ENCODE assay signal across 22 cellular contexts in genomic region chr4:85452073-85452764, GRCh38. TPM values are rescaled to one million over a fixed set of nuclear protein-coding genes. Genes with fewer than 3 reads are reported as not detected.
DNase-seq lines count a peak whose midpoint lies in the region; ATAC-seq, FAIRE-seq and TF ChIP-seq lines count a peak whose summit lies in the region.
"Had no signal": no experiment of that assay in that cellular context is flagged by ENCODE, and none has a peak within 500 bp of the region (broad histone marks: within the 10 kb centered on the region; RNA-seq: fewer than 3 reads in every experiment).

No MANE protein-coding gene starts in this region.

- H4K20me1 ChIP-seq in GM23338 (replicated peaks; ENCODE audit: insufficient read depth) = no peaks in the 10 kb centered on the region

- no peak for ATAC-seq in GM23338
- no peak for ATAC-seq in activated CD8-positive, alpha-beta T cell treated with anti-CD3 and anti-CD28 coated beads, Interleukin-2, amount 10 ng/mL, durations not matched to agents 7 days and 5 days
- ATAC-seq in stimulated activated naive CD8-positive, alpha-beta T cell treated with anti-CD3 and anti-CD28 coated beads, Interleukin-15, Interleukin-2, amounts not matched to agents 100 U/mL and 50 U/mL, for 24 hours = no peak
- ATAC-seq: A549, HCT116 had no signal

- no peaks in the 10 kb centered on the region for H3K79me2 ChIP-seq in ACC112 (ENCODE audit: control insufficient read depth, insufficient read depth, low read length, unreplicated experiment)
- no peaks in the 10 kb centered on the region for H3K79me2 ChIP-seq in GM23338 (replicated peaks; ENCODE audit: insufficient read depth)

- no peaks in the 10 kb centered on the region for H3K9me2 ChIP-seq in GM23338 (ENCODE audit: insufficient read depth)

- no peaks in the 10 kb centered on the region for H3K9me3 Mint-ChIP-seq in GM23338
- no peaks in the 10 kb centered on the region for H3K9me3 Mint-ChIP-seq in activated CD8-positive, alpha-beta T cell treated with anti-CD3 and anti-CD28 coated beads, Interleukin-2, amount 10 ng/mL, durations not matched to agents 7 days and 5 days (ENCODE audit: insufficient read depth)

- no peaks in the 10 kb centered on the region for H3K27me3 Mint-ChIP-seq in GM23338 (ENCODE audit: insufficient read depth, low read depth, poor library complexity)
- H3K27me3 Mint-ChIP-seq in activated CD8-positive, alpha-beta T cell treated with anti-CD3 and anti-CD28 coated beads, Interleukin-2, amount 10 ng/mL, durations not matched to agents 7 days and 5 days (ENCODE audit: low read depth) = no peaks in the 10 kb centered on the region
- H3K27me3 Mint-ChIP-seq: CD8-positive, alpha-beta memory T cell had no signal

- CTCF ChIA-PET in activated CD8-positive, alpha-beta T cell treated with anti-CD3 and anti-CD28 coated beads, Interleukin-2, amount 10 ng/mL, durations not matched to agents 7 days and 5 days (lab: Charles Lee) = no interaction called here

- no peaks in the 10 kb centered on the region for H3F3A ChIP-seq in GM23338 (replicated peaks; ENCODE audit: low read depth)

- H3K36me3 ChIP-seq in ACC112 (ENCODE audit: insufficient read depth, low read length) = no peaks in the 10 kb centered on the region
- no peaks in the 10 kb centered on the region for H3K36me3 ChIP-seq in GM23338 (ENCODE audit: insufficient read depth)
- no peaks in the 10 kb centered on the region for H3K36me3 ChIP-seq in adipocyte (ENCODE audit: control insufficient read depth, insufficient read depth, low read length, severe bottlenecking)
- H3K36me3 ChIP-seq: SJSA1 had no signal

- no peaks in the 10 kb centered on the region for H3K9me3 ChIP-seq in adipocyte (ENCODE audit: control insufficient read depth, low read length)
- H3K9me3 ChIP-seq: A549, SJSA1 had no signal

- H3K27me3 ChIP-seq in ACC112 (ENCODE audit: insufficient read depth, low read length) (no peaks in the 10 kb centered on the region), GM23338 (ENCODE audit: insufficient read depth) (no peaks in the 10 kb centered on the region), adipocyte (replicated peaks; ENCODE audit: control insufficient read depth, insufficient read depth, low read length) (no peaks in the 10 kb centered on the region)
- H3K27me3 ChIP-seq: SJSA1 had no signal

- DNase-seq in GM23338 (ENCODE audit: low spot score) = no peak
- peak; percentile 11 for DNase-seq in adipocyte (ENCODE audit: low read depth)
- peak; percentile 57 for DNase-seq in myocyte (ENCODE audit: low read depth)
- DNase-seq in HTR-8/SVneo (ENCODE audit: insufficient read length, low spot score) = no peak
- DNase-seq in activated CD8-positive, alpha-beta T cell treated with anti-CD3 and anti-CD28 coated beads, Interleukin-2, amount 10 ng/mL, durations not matched to agents 7 days and 5 days = no peak
- DNase-seq in stimulated activated naive CD8-positive, alpha-beta T cell treated with anti-CD3 and anti-CD28 coated beads, Interleukin-15, Interleukin-2, amounts not matched to agents 100 U/mL and 50 U/mL, for 24 hours = no peak
- DNase-seq in activated effector memory CD4-positive, alpha-beta T cell treated with Interleukin-2 at 50 U/mL for 16 hours = no peak
- DNase-seq: C1 segment of cervical spinal cord; CD8-positive, alpha-beta memory T cell; DMS53; GM23248; Kasumi-1; MM.1S; NCI-H1092 treated with DMSO at 0.1 percent for 48 hours; NCI-H1694; NCI-H2081 treated with DMSO at 0.1 percent for 48 hours; NCI-H510A treated with DMSO at 0.1 percent for 48 hours; NCI-H82 had no signal

- no peak overlapping the region for H3K27ac Mint-ChIP-seq in GM23338
- H3K27ac Mint-ChIP-seq in activated CD8-positive, alpha-beta T cell treated with anti-CD3 and anti-CD28 coated beads, Interleukin-2, amount 10 ng/mL, durations not matched to agents 7 days and 5 days = no peak overlapping the region

- H3K4me1 ChIP-seq in ACC112 (ENCODE audit: control insufficient read depth, insufficient read depth, low read length, unreplicated experiment) (no peaks in the 10 kb centered on the region), GM23338 (ENCODE audit: insufficient read depth) (no peaks in the 10 kb centered on the region), adipocyte (ENCODE audit: control insufficient read depth, insufficient read depth, low read length) (peaks cover 4% of the 10 kb centered on the region)
- H3K4me1 ChIP-seq: A549, SJSA1 had no signal

- H3K4me3 Mint-ChIP-seq in GM23338 = no peak overlapping the region
- H3K4me3 Mint-ChIP-seq in activated CD8-positive, alpha-beta T cell treated with anti-CD3 and anti-CD28 coated beads, Interleukin-2, amount 10 ng/mL, durations not matched to agents 7 days and 5 days = no peak overlapping the region
- H3K4me3 Mint-ChIP-seq: CD8-positive, alpha-beta memory T cell had no signal

- H3K4me3 ChIP-seq in ACC112 (ENCODE audit: low read depth, low read length) = no peak overlapping the region
- H3K4me3 ChIP-seq in GM23338 = no peak overlapping the region
- H3K4me3 ChIP-seq in adipocyte (ENCODE audit: low read length) = no peak overlapping the region
- H3K4me3 ChIP-seq: A549, GM23248, SJSA1 had no signal

- H3K4me2 ChIP-seq in GM23338 = no peak overlapping the region
- H3K4me2 ChIP-seq: A549 had no signal

- no peaks in the 10 kb centered on the region for H3K36me3 Mint-ChIP-seq in GM23338 (ENCODE audit: low read depth)
- no peaks in the 10 kb centered on the region for H3K36me3 Mint-ChIP-seq in activated CD8-positive, alpha-beta T cell treated with anti-CD3 and anti-CD28 coated beads, Interleukin-2, amount 10 ng/mL, durations not matched to agents 7 days and 5 days (ENCODE audit: low read depth)

- no peak overlapping the region for H3K9ac ChIP-seq in adipocyte (ENCODE audit: low read length)
- H3K9ac ChIP-seq: GM23248 had no signal

- H2AFZ ChIP-seq in ACC112 (ENCODE audit: low read length, unreplicated experiment) = peak overlapping the region; percentile 17
- 0 out of 2 replicates have a peak overlapping the region, but pooled peaks have one; percentile 54 for H2AFZ ChIP-seq in GM23338
- H2AFZ ChIP-seq: GM23248 had no signal

- H3K27ac ChIP-seq in ACC112 (ENCODE audit: low read depth, low read length) = no peak overlapping the region
- no peak overlapping the region for H3K27ac ChIP-seq in GM23338 (ENCODE audit: low read depth)
- H3K27ac ChIP-seq: A549, GM23248, SJSA1 had no signal

- H3K4me1 Mint-ChIP-seq in GM23338 = peaks cover 3% of the 10 kb centered on the region; the same call in 1 of the 3 replicates
- no peaks in the 10 kb centered on the region for H3K4me1 Mint-ChIP-seq in activated CD8-positive, alpha-beta T cell treated with anti-CD3 and anti-CD28 coated beads, Interleukin-2, amount 10 ng/mL, durations not matched to agents 7 days and 5 days (ENCODE audit: low read depth)
- H3K4me1 Mint-ChIP-seq: CD8-positive, alpha-beta memory T cell had no signal

- no peak for TF ChIP-seq CTCF in GM23338 (conservative IDR thresholded peaks at IDR 0.05; ENCODE audit: low read depth in 2 of 2)

- POLR2A ChIA-PET in activated CD8-positive, alpha-beta T cell treated with anti-CD3 and anti-CD28 coated beads, Interleukin-2, amount 10 ng/mL, durations not matched to agents 7 days and 5 days (lab: Charles Lee) = no interaction called here

- no peak for FAIRE-seq in HTR-8/SVneo (lab: Jason Lieb, UNC)
- FAIRE-seq: A549 had no signal

TF ChIP-seq in GM23338, 12 proteins besides CTCF, POLR2A, EP300 and RAD21 (continues in another document):
- TF ChIP-seq, protein P1, sequence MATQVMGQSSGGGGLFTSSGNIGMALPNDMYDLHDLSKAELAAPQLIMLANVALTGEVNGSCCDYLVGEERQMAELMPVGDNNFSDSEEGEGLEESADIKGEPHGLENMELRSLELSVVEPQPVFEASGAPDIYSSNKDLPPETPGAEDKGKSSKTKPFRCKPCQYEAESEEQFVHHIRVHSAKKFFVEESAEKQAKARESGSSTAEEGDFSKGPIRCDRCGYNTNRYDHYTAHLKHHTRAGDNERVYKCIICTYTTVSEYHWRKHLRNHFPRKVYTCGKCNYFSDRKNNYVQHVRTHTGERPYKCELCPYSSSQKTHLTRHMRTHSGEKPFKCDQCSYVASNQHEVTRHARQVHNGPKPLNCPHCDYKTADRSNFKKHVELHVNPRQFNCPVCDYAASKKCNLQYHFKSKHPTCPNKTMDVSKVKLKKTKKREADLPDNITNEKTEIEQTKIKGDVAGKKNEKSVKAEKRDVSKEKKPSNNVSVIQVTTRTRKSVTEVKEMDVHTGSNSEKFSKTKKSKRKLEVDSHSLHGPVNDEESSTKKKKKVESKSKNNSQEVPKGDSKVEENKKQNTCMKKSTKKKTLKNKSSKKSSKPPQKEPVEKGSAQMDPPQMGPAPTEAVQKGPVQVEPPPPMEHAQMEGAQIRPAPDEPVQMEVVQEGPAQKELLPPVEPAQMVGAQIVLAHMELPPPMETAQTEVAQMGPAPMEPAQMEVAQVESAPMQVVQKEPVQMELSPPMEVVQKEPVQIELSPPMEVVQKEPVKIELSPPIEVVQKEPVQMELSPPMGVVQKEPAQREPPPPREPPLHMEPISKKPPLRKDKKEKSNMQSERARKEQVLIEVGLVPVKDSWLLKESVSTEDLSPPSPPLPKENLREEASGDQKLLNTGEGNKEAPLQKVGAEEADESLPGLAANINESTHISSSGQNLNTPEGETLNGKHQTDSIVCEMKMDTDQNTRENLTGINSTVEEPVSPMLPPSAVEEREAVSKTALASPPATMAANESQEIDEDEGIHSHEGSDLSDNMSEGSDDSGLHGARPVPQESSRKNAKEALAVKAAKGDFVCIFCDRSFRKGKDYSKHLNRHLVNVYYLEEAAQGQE (IDR thresholded peaks at IDR 0.05; ENCODE audit: unreplicated experiment) = no peak
- no peak for TF ChIP-seq STAT1 (IDR thresholded peaks at IDR 0.05; ENCODE audit: unreplicated experiment)

RNA-seq across cellular contexts. Expression of gene ARHGAP24, which starts 22.7 kb away (rescaled TPM):
- 0.21 TPM in 1 of 2 replicates, not detected in the other for total RNA-seq in GM23338 (2014; rRNA removed; shearing (Covaris generic))
- polyA plus RNA-seq in GM23338 (2016; fragmentation: Nextera tagmentation; extraction: Ambion mirVana) = 0.36 and 0.50 TPM in 2 replicates
- total RNA-seq in myocyte = 58.1 and 62.4 TPM in 2 replicates
- polyA plus RNA-seq in myocyte (2012) = 19.4 TPM
- total RNA-seq in activated CD8-positive, alpha-beta T cell treated with anti-CD3 and anti-CD28 coated beads, Interleukin-2, amount 10 ng/mL, durations not matched to agents 7 days and 5 days = not detected
- total RNA-seq: CD8-positive, alpha-beta memory T cell had no signal
- polyA plus RNA-seq: CD8-positive, alpha-beta memory T cell had no signal

Comparison
In these comparisons a context has a peak if more than half of its experiments do, and no peak if none do; other contexts are left out.
1. DNase-seq: peak in adipocyte (single experiment) and myocyte (single experiment); none in GM23338 (single experiment), HTR-8/SVneo (single experiment), activated CD8-positive, alpha-beta T cell treated with anti-CD3 and anti-CD28 coated beads, Interleukin-2, amount 10 ng/mL, durations not matched to agents 7 days and 5 days (single experiment), stimulated activated naive CD8-positive, alpha-beta T cell treated with anti-CD3 and anti-CD28 coated beads, Interleukin-15, Interleukin-2, amounts not matched to agents 100 U/mL and 50 U/mL, for 24 hours (single experiment) and activated effector memory CD4-positive, alpha-beta T cell treated with Interleukin-2 at 50 U/mL for 16 hours (single experiment).
2. RNA of gene ARHGAP24, which starts 22.7 kb away (total RNA-seq): 58.1 to 62.4 TPM in myocyte; 0.21 TPM in GM23338 and not detected in activated CD8-positive, alpha-beta T cell treated with anti-CD3 and anti-CD28 coated beads, Interleukin-2, amount 10 ng/mL, durations not matched to agents 7 days and 5 days; every median in the first group is over 10 times any median in the second.